ENCODE assay signal across 5 cellular contexts in genomic region chr13:23765531-23765930, GRCh38.
"Had no signal": no experiment of that assay in that cellular context is flagged by ENCODE, and none has a peak within 500 bp of the region (broad histone marks: within the 10 kb centered on the region; RNA-seq: fewer than 3 reads in every experiment).

No MANE protein-coding gene starts in this region.

- H3K27me3 Mint-ChIP-seq: IgD-negative memory B cell had no signal

- H3K4me2 ChIP-seq: GM23338 had no signal

- ATAC-seq: GM23338 had no signal

- H3K9me3 Mint-ChIP-seq: GM23338, H9, IgD-negative memory B cell had no signal

- H3K4me3 ChIP-seq: GM23338 had no signal

- DNase-seq: H9, HCEC 1CT, KG1 had no signal

- H3K27ac Mint-ChIP-seq: GM23338, IgD-negative memory B cell had no signal

- H2AFZ ChIP-seq: GM23338 had no signal

- H3K4me3 Mint-ChIP-seq: GM23338, H9, IgD-negative memory B cell had no signal
